8 cellular contexts compared by ENCODE assay signal in the genomic region with DNA sequence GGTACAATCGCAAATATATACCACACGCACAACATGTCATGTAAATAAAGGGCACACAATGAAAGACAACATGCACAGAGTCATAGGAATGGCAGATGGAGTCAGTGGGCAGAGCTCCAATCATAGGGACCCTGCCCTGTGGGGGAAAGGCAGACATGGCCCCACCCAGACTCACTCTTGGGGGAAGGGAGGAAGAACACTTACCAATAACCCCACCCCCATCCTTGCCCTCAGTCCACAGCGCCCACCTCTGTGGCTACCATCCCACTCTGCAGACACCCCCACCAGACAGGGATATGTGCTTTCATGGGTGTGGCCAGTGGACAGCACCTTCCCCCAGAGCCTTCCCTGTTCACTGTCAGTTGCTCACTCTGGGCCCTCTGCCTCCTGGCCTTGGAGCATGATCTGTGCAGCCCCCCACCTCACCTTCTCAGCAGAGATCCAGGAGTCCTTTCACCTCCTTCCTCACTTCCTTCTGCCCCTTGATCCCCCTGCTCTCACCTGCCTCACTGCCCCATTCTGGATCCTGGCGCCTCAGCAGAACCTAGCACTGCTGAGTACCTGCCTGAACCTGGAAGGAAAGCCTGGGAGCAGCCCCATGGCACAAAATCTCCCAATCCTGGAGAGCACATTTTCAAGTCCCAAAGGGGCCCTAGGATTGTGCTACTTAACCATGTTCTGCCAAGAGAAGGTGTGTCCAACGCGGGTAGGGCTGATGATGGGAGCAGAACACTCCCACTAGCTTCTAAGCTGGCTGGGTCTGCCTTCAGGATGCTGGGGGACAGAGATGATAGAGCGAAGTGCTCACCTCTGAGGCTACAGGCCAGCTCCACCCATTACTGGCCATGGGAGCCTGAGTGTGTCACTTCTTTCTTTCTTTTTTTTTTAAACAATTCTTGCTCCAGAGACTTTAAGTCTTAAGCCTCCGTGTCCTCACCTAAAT. TPM values are rescaled to one million over a fixed set of nuclear protein-coding genes. Genes with fewer than 3 reads are reported as not detected.
DNase-seq lines count a peak whose midpoint lies in the region; ATAC-seq and TF ChIP-seq lines count a peak whose summit lies in the region.

No MANE protein-coding gene starts in this region.

- peak overlapping the region; percentile 86 to 99 (median 97) for H3K27ac Mint-ChIP-seq in CD4-positive, alpha-beta memory T cell
- H3K27ac Mint-ChIP-seq in WTC11 (no peak overlapping the region), mesothelial cell of epicardium (no peak overlapping the region)

- peak overlapping the region; percentile 76 for H3K27ac ChIP-seq in CD4-positive, alpha-beta memory T cell (ENCODE audit: low read depth, low read length)
- no peak overlapping the region for H3K27ac ChIP-seq in HEK293 (ENCODE audit: extremely low read depth, low read depth, low read length)

- peak overlapping the region; percentile 40 to 77 for H3K4me3 ChIP-seq in CD4-positive, alpha-beta memory T cell (ENCODE audit: low read length in 2 of 2)
- no peak overlapping the region for H3K4me3 ChIP-seq in HEK293 (ENCODE audit: low read depth, low read length)

- H3K4me1 Mint-ChIP-seq in CD4-positive, alpha-beta memory T cell: peaks cover 60 to 85% (median 74%) of the 10 kb centered on the region in 4 donors
- H3K4me1 Mint-ChIP-seq in WTC11: peaks cover 45% of the 10 kb centered on the region
- H3K4me1 Mint-ChIP-seq in mesothelial cell of epicardium: peaks cover 17% of the 10 kb centered on the region

- peaks cover 15% of the 10 kb centered on the region for H3K36me3 ChIP-seq in CD4-positive, alpha-beta memory T cell (ENCODE audit: insufficient read depth, low read length)
- H3K36me3 ChIP-seq in HEK293 (ENCODE audit: control insufficient read depth in 2 of 2, insufficient read depth in 1 of 2, low read length in 2 of 2): peaks cover 0 to 15% of the 10 kb centered on the region in 2 experiments; a peak in 1 of 3 replicates

- H3K36me3 Mint-ChIP-seq in CD4-positive, alpha-beta memory T cell: peaks cover 6 to 24% of the 10 kb centered on the region in 2 donors
- H3K36me3 Mint-ChIP-seq in WTC11 (no peaks in the 10 kb centered on the region), mesothelial cell of epicardium (peaks cover 2% of the 10 kb centered on the region)

- ATAC-seq in WTC11 (peak; percentile 13), GM21526 (IDR thresholded peaks at IDR 0.05; ENCODE audit: low FRiP score, unreplicated experiment) (no peak), HG03095 (IDR thresholded peaks at IDR 0.05; ENCODE audit: unreplicated experiment) (no peak)

- POLR2A ChIA-PET in CD4-positive, alpha-beta memory T cell (lab: Charles Lee; ENCODE audit: partially characterized antibody): interaction anchor here (0.9 to 74.5 kb wide), 9 partner anchors 9 to 194 kb away, joined by 3 to 5577 read pairs (median 6); a partner anchor contains a TSS
- POLR2A ChIA-PET in HEK293 (lab: Yijun Ruan, JAX) (no interaction called here), WTC11 (lab: Charles Lee) (interaction anchor here (0.6 to 1.2 kb wide), 2 partner anchors 10 to 165 kb away, joined by 3 read pairs; no protein-coding TSS in a partner anchor), GM10248 (lab: Yijun Ruan, JAX) (interaction anchor here (1.2 to 1.7 kb wide), 2 partner anchors 10 to 18 kb away, joined by 3 to 4 read pairs; no protein-coding TSS in a partner anchor)

- H3K4me3 Mint-ChIP-seq in CD4-positive, alpha-beta memory T cell: peak overlapping the region; percentile 88 to 99 (median 96)
- H3K4me3 Mint-ChIP-seq in WTC11 (peak overlapping the region; percentile 76), mesothelial cell of epicardium (peak overlapping the region; percentile 80)

- intact Hi-C loops in CD4-positive, alpha-beta memory T cell (cut with micrococcal nuclease): loop anchor here (1.0 to 5.0 kb wide), 2 partner anchors 12 to 104 kb away; no protein-coding TSS in a partner anchor

- H3K9me3 ChIP-seq in CD4-positive, alpha-beta memory T cell (ENCODE audit: control insufficient read depth in 1 of 2, low read length in 2 of 2): no peaks in the 10 kb centered on the region
- H3K9me3 ChIP-seq in HEK293 (ENCODE audit: control insufficient read depth, insufficient read depth, low read depth, low read length): no peaks in the 10 kb centered on the region

- no peaks in the 10 kb centered on the region for H3K27me3 ChIP-seq in CD4-positive, alpha-beta memory T cell (ENCODE audit: insufficient read depth, low read length)

- no peaks in the 10 kb centered on the region for H3K9me3 Mint-ChIP-seq in CD4-positive, alpha-beta memory T cell
- H3K9me3 Mint-ChIP-seq in WTC11 (no peaks in the 10 kb centered on the region), mesothelial cell of epicardium (no peaks in the 10 kb centered on the region)

- TF ChIP-seq CTCF in HEK293 (tag by site-specific recombination; IDR thresholded peaks at IDR 0.05) (no peak), WTC11 (IDR thresholded peaks at IDR 0.05) (no peak), mesothelial cell of epicardium (IDR thresholded peaks at IDR 0.05; ENCODE audit: unreplicated experiment) (no peak), GM10248 (IDR thresholded peaks at IDR 0.05; ENCODE audit: control extremely low read depth, extremely low read depth, low read depth, missing control alignments) (no peak)

- CTCF ChIA-PET in CD4-positive, alpha-beta memory T cell (lab: Charles Lee; ENCODE audit: partially characterized antibody): interaction anchor here (0.6 to 16.8 kb wide), 9 partner anchors 12 to 102 kb away, joined by 3 to 254 read pairs (median 4); no protein-coding TSS in a partner anchor
- CTCF ChIA-PET in HEK293 (lab: Yijun Ruan, JAX) (no interaction called here), WTC11 (lab: Charles Lee) (interaction anchor here (1.0 kb wide), 1 partner anchor 12 kb away, joined by 3 read pairs; no protein-coding TSS in a partner anchor), GM10248 (lab: Yijun Ruan, JAX) (interaction anchor here (0.9 kb wide), 1 partner anchor 11 kb away, joined by 3 read pairs; no protein-coding TSS in a partner anchor)

- peaks cover 87% of the 10 kb centered on the region for H3K4me1 ChIP-seq in CD4-positive, alpha-beta memory T cell (ENCODE audit: insufficient read depth, low read length)
- H3K4me1 ChIP-seq in HEK293 (ENCODE audit: control insufficient read depth, insufficient read depth, low read length): no peaks in the 10 kb centered on the region

- H3K27me3 Mint-ChIP-seq in CD4-positive, alpha-beta memory T cell: no peaks in the 10 kb centered on the region
- H3K27me3 Mint-ChIP-seq in WTC11 (ENCODE audit: low read depth) (peaks cover 12% of the 10 kb centered on the region), mesothelial cell of epicardium (ENCODE audit: low read depth) (peaks cover 35% of the 10 kb centered on the region)

- DNase-seq in CD4-positive, alpha-beta memory T cell: peak in 1 of 5 donors; percentile 29
- DNase-seq in WTC11 (ENCODE audit: low spot score) (no peak), mesothelial cell of epicardium (ENCODE audit: low spot score in 2 of 2, unreplicated experiment in 2 of 2) (no peak), GM10248 (ENCODE audit: extremely low spot score) (no peak), NCI-H1048 (lab: John Stamatoyannopoulos, UW) (no peak)

TF ChIP-seq in HEK293, 187 proteins besides CTCF, POLR2A, EP300 and RAD21 (continues in another document):
- TF ChIP-seq MEIS1 (CRISPR knock-in tag; IDR thresholded peaks at IDR 0.05; ENCODE audit: borderline replicate concordance) (no peak), EGR2 (tag by site-specific recombination; IDR thresholded peaks at IDR 0.05; ENCODE audit: low read depth) (peak; percentile 78), ZNF600 (tag by site-specific recombination; IDR thresholded peaks at IDR 0.05) (peak; percentile 36; the same call in 1 of the 2 replicates)

TF ChIP-seq in WTC11, 78 proteins besides CTCF, POLR2A, EP300 and RAD21:
- TF ChIP-seq, protein P1, sequence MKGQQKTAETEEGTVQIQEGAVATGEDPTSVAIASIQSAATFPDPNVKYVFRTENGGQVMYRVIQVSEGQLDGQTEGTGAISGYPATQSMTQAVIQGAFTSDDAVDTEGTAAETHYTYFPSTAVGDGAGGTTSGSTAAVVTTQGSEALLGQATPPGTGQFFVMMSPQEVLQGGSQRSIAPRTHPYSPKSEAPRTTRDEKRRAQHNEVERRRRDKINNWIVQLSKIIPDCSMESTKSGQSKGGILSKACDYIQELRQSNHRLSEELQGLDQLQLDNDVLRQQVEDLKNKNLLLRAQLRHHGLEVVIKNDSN (CRISPR knock-in tag; IDR thresholded peaks at IDR 0.05): no peak
- TF ChIP-seq, protein P2, sequence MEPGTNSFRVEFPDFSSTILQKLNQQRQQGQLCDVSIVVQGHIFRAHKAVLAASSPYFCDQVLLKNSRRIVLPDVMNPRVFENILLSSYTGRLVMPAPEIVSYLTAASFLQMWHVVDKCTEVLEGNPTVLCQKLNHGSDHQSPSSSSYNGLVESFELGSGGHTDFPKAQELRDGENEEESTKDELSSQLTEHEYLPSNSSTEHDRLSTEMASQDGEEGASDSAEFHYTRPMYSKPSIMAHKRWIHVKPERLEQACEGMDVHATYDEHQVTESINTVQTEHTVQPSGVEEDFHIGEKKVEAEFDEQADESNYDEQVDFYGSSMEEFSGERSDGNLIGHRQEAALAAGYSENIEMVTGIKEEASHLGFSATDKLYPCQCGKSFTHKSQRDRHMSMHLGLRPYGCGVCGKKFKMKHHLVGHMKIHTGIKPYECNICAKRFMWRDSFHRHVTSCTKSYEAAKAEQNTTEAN (CRISPR knock-in tag; IDR thresholded peaks at IDR 0.05): no peak
- TF ChIP-seq ZNF232 (CRISPR knock-in tag; IDR thresholded peaks at IDR 0.05) (no peak), ZBTB21 (CRISPR knock-in tag; IDR thresholded peaks at IDR 0.05; ENCODE audit: borderline replicate concordance) (no peak), PRRX2 (CRISPR knock-in tag; IDR thresholded peaks at IDR 0.05) (no peak)

RNA-seq across cellular contexts. Expression of a gene that starts 1.5 kb away (rescaled TPM):
- 100 to 1,000 TPM; 194 to 201 TPM for total RNA-seq in CD4-positive, alpha-beta memory T cell
- polyA plus RNA-seq in CD4-positive, alpha-beta memory T cell: 10 to 100 TPM; 15.4 to 17.8 TPM
- 29.3 to 39.0 TPM (median 35.4 TPM) in 3 replicates for total RNA-seq in WTC11 (2021)
- 36.0 to 44.5 TPM (median 41.6 TPM) in 3 replicates for total RNA-seq in mesothelial cell of epicardium

RNA-seq across cellular contexts. Expression of a gene that starts 35.7 kb away (rescaled TPM):
- 10 to 100 TPM; 46.4 to 59.0 TPM for total RNA-seq in CD4-positive, alpha-beta memory T cell
- 10 to 100 TPM; 23.1 to 25.7 TPM for polyA plus RNA-seq in CD4-positive, alpha-beta memory T cell
- total RNA-seq in WTC11 (2021): 61.1 to 65.9 TPM (median 65.8 TPM) in 3 replicates
- total RNA-seq in mesothelial cell of epicardium: 46.9 to 57.3 TPM (median 56.1 TPM) in 3 replicates

RNA-seq across cellular contexts. Expression of a gene that starts 48.1 kb away (rescaled TPM):
- total RNA-seq in CD4-positive, alpha-beta memory T cell: 100 to 1,000 TPM; 174 to 181 TPM
- 10 to 100 TPM in 1 of 2 donors, 1 to 10 TPM in 1; 7.8 to 14.4 TPM for polyA plus RNA-seq in CD4-positive, alpha-beta memory T cell
- total RNA-seq in WTC11 (2021) (1.8 to 3.1 TPM (median 2.9 TPM) in 3 replicates), mesothelial cell of epicardium (7.7 to 8.2 TPM (median 8.0 TPM) in 3 replicates)

Comparison
In these comparisons a context has a peak if more than half of its experiments do, and no peak if none do; other contexts are left out.
1. H3K27ac Mint-ChIP-seq: peak in CD4-positive, alpha-beta memory T cell (7 of 7); none in WTC11 (single experiment) and mesothelial cell of epicardium (single experiment).
2. RNA of a gene that starts 48.1 kb away (total RNA-seq): 174 to 181 TPM in CD4-positive, alpha-beta memory T cell; 7.7 to 8.2 TPM in mesothelial cell of epicardium and 1.8 to 3.1 TPM in WTC11; every median in the first group is over 10 times any median in the second.
3. Peak in every context shown above with its lines, with median percentiles within 50 percentile points of each other: H3K4me3 Mint-ChIP-seq.